ENCODE assay signal across 9 cellular contexts in genomic region chr11:18650859-18651557, GRCh38. TPM values are rescaled to one million over a fixed set of nuclear protein-coding genes. Genes with fewer than 3 reads are reported as not detected.
DNase-seq lines count a peak whose midpoint lies in the region; ATAC-seq and TF ChIP-seq lines count a peak whose summit lies in the region.
"Had no signal": no experiment of that assay in that cellular context is flagged by ENCODE, and none has a peak within 500 bp of the region (broad histone marks: within the 10 kb centered on the region; RNA-seq: fewer than 3 reads in every experiment).

No MANE protein-coding gene starts in this region.

- H3K27ac ChIP-seq in naive thymus-derived CD4-positive, alpha-beta T cell (ENCODE audit: low read depth, low read length), result no peak overlapping the region

- peaks cover 0 to 1% (median 0%) of the 10 kb centered on the region in 11 donors for H3K9me3 Mint-ChIP-seq in naive thymus-derived CD4-positive, alpha-beta T cell
- H3K9me3 Mint-ChIP-seq: T-helper 1 cell treated with Interleukin-12 subunit alpha and Interleukin-12 subunit beta and Interleukin-4 antibody, amounts not matched to agents 30 μg/mL and 1 μg/mL, for 36 hours had no signal

- peak; percentile 57 for TF ChIP-seq CTCF in GM13976 (IDR thresholded peaks at IDR 0.05; ENCODE audit: borderline replicate concordance, control extremely low read depth, extremely low read depth, insufficient read depth, missing control alignments)

- no peak overlapping the region for H3K4me3 Mint-ChIP-seq in naive thymus-derived CD4-positive, alpha-beta T cell
- H3K4me3 Mint-ChIP-seq: T-helper 1 cell treated with Interleukin-12 subunit alpha and Interleukin-12 subunit beta and Interleukin-4 antibody, amounts not matched to agents 30 μg/mL and 1 μg/mL, for 36 hours had no signal

- H3K4me1 ChIP-seq in naive thymus-derived CD4-positive, alpha-beta T cell (ENCODE audit: control insufficient read depth in 2 of 2, insufficient read depth in 2 of 2, low read length in 2 of 2), result no peaks in the 10 kb centered on the region

- H3K36me3 ChIP-seq in naive thymus-derived CD4-positive, alpha-beta T cell (ENCODE audit: control insufficient read depth in 2 of 3, insufficient read depth in 3 of 3, low read length in 3 of 3), result no peaks in the 10 kb centered on the region

- H3K27me3 ChIP-seq in naive thymus-derived CD4-positive, alpha-beta T cell (ENCODE audit: control insufficient read depth in 2 of 2, insufficient read depth in 2 of 2, low read length in 2 of 2), result no peaks in the 10 kb centered on the region

- CTCF ChIA-PET in naive thymus-derived CD4-positive, alpha-beta T cell (lab: Charles Lee), result interaction anchor here (1.5 to 1.7 kb wide), 2 partner anchors 17 to 62 kb away, joined by 3 to 6 read pairs; partner anchors contain the start of gene SPTY2D1

- ATAC-seq in naive thymus-derived CD4-positive, alpha-beta T cell, result peak; percentile 73
- ATAC-seq in GM18505 (IDR thresholded peaks at IDR 0.05; ENCODE audit: unreplicated experiment), result no peak
- no peak for ATAC-seq in HG02870 (IDR thresholded peaks at IDR 0.05; ENCODE audit: unreplicated experiment)

- no peaks in the 10 kb centered on the region for H3K27me3 Mint-ChIP-seq in naive thymus-derived CD4-positive, alpha-beta T cell

- in situ Hi-C loops in GM13976 (cut with MboI; ENCODE audit: low sequenced_read_pairs, unreplicated experiment), result no loop called here
- in situ Hi-C loops in KBM-7 (cut with MboI; ENCODE audit: low pct_unique_long_range_greater_than_20kb, low sequenced_read_pairs), result no loop called here

- POLR2A ChIA-PET in naive thymus-derived CD4-positive, alpha-beta T cell (lab: Charles Lee), result interaction anchor here (1.1 kb wide), 1 partner anchor 17 kb away, joined by 3 read pairs; the partner anchor contains the start of gene SPTY2D1

- no peaks in the 10 kb centered on the region for H3K9me3 ChIP-seq in naive thymus-derived CD4-positive, alpha-beta T cell (ENCODE audit: control insufficient read depth in 2 of 3, low read length in 3 of 3)

- no peak for TF ChIP-seq POLR2A in GM18505 (IDR thresholded peaks at IDR 0.05; ENCODE audit: borderline replicate concordance, extremely low read depth, insufficient read depth, insufficient read length)

- peaks cover 0 to 15% (median 0%) of the 10 kb centered on the region in 7 donors for H3K4me1 Mint-ChIP-seq in naive thymus-derived CD4-positive, alpha-beta T cell

- DNase-seq in Ammon's horn (ENCODE audit: low spot score), result peak; percentile 10
- DNase-seq in GM13976 (ENCODE audit: low spot score), result peak; percentile 68
- DNase-seq in KBM-7, result peak; percentile 85
- DNase-seq in T-helper 1 cell, result peak in 3 of 5 donors; percentile 25 to 79 (median 28)
- peak; percentile 49 for DNase-seq in epidermal melanocyte (ENCODE audit: insufficient read length, low spot score)
- peak in 5 of 9 donors; percentile 11 to 37 (median 20) for DNase-seq in naive thymus-derived CD4-positive, alpha-beta T cell

- intact Hi-C loops in naive thymus-derived CD4-positive, alpha-beta T cell (cut with micrococcal nuclease), result loop anchor here (1.0 to 5.0 kb wide), 3 partner anchors 17 to 111 kb away; partner anchors contain the start of genes SPTY2D1 (in 1 of the 2) and TMEM86A (in 1 of the 2)

- H3K27ac Mint-ChIP-seq in naive thymus-derived CD4-positive, alpha-beta T cell, result peak overlapping the region in 1 of 9 donors; percentile 30
- H3K27ac Mint-ChIP-seq: T-helper 1 cell treated with Interleukin-12 subunit alpha and Interleukin-12 subunit beta and Interleukin-4 antibody, amounts not matched to agents 30 μg/mL and 1 μg/mL, for 36 hours had no signal

- no peaks in the 10 kb centered on the region for H3K36me3 Mint-ChIP-seq in naive thymus-derived CD4-positive, alpha-beta T cell

- H3K4me3 ChIP-seq in naive thymus-derived CD4-positive, alpha-beta T cell (ENCODE audit: low read length), result no peak overlapping the region

RNA-seq across cellular contexts. Expression of gene SPTY2D1, which starts 16.9 kb away (rescaled TPM):
- total RNA-seq in naive thymus-derived CD4-positive, alpha-beta T cell, result 10 to 100 TPM; 26.0 to 37.4 (median 28.2) TPM
- 10 to 100 TPM in 1 of 2 donors, 1 to 10 TPM in 1; 7.1 to 12.6 TPM for polyA plus RNA-seq in naive thymus-derived CD4-positive, alpha-beta T cell

RNA-seq across cellular contexts. Expression of gene TMEM86A, which starts 47.6 kb away (rescaled TPM):
- 1 to 10 TPM in 4 of 5 experiments, under 1 TPM in 1; 0.53 to 6.5 (median 5.5) TPM for total RNA-seq in naive thymus-derived CD4-positive, alpha-beta T cell
- polyA plus RNA-seq in naive thymus-derived CD4-positive, alpha-beta T cell, result 1 to 10 TPM in 1 of 2 donors, under 1 TPM in 1; 0.69 to 1.3 TPM

RNA-seq across cellular contexts. Expression of gene MISFA, which starts 51.4 kb away (rescaled TPM):
- total RNA-seq in naive thymus-derived CD4-positive, alpha-beta T cell, result 1 to 10 TPM in 1 of 5 experiments, under 1 TPM in 1, not detected in 3; 0.75 to 2.2 TPM
- under 1 TPM; 0.21 to 0.41 TPM for polyA plus RNA-seq in naive thymus-derived CD4-positive, alpha-beta T cell

Comparison
In these comparisons a context has a peak if more than half of its experiments do, and no peak if none do; other contexts are left out.
1. DNase-seq: peak in every context shown above with its lines; median percentile 85 in KBM-7; 68 in GM13976; 49 in epidermal melanocyte; 28 in T-helper 1 cell; 20 in naive thymus-derived CD4-positive, alpha-beta T cell; 10 in Ammon's horn.